ENCODE assay signal across 25 cellular contexts in genomic region chr12:78560633-78561032, GRCh38.
"Had no signal": no experiment of that assay in that cellular context is flagged by ENCODE, and none has a peak within 500 bp of the region (broad histone marks: within the 10 kb centered on the region; RNA-seq: fewer than 3 reads in every experiment).

No MANE protein-coding gene starts in this region.

- H3K36me3 Mint-ChIP-seq: activated naive CD4-positive, alpha-beta T cell treated with anti-CD3 and anti-CD28 coated beads, Interleukin-2, amount 10 ng/mL, durations not matched to agents 7 days and 5 days; activated naive CD8-positive, alpha-beta T cell treated with anti-CD3 and anti-CD28 coated beads, Interleukin-2, amount 10 ng/mL, durations not matched to agents 7 days and 5 days; stimulated activated naive B cell treated with anti-CD40 and anti-IgM and Interleukin-4, amounts not matched to agents 10 μg/mL and 1 μg/mL and 100 μg/mL, for 72 hours; WTC11 had no signal

- H3K4me1 Mint-ChIP-seq: activated CD4-positive, alpha-beta memory T cell treated with anti-CD3 and anti-CD28 coated beads, Interleukin-2, amount 10 ng/mL, durations not matched to agents 7 days and 5 days; activated CD4-positive, alpha-beta T cell treated with anti-CD3 and anti-CD28 coated beads, Interleukin-2, amount 10 ng/mL, durations not matched to agents 7 days and 5 days; activated naive CD4-positive, alpha-beta T cell treated with anti-CD3 and anti-CD28 coated beads, Interleukin-2, amount 10 ng/mL, durations not matched to agents 7 days and 5 days; activated naive CD8-positive, alpha-beta T cell treated with anti-CD3 and anti-CD28 coated beads, Interleukin-2, amount 10 ng/mL, durations not matched to agents 7 days and 5 days; stimulated activated naive B cell treated with anti-CD40 and anti-IgM and Interleukin-4, amounts not matched to agents 10 μg/mL and 1 μg/mL and 100 μg/mL, for 72 hours had no signal

- H3K27me3 ChIP-seq: breast epithelium, esophagus muscularis mucosa, pancreas, right atrium auricular region, tibial nerve had no signal

- ATAC-seq: pancreas; stimulated activated naive B cell treated with anti-CD40 and anti-IgM and Interleukin-4, amounts not matched to agents 10 μg/mL and 1 μg/mL and 100 μg/mL, for 72 hours; WTC11 had no signal

- H3K4me3 Mint-ChIP-seq: activated CD4-positive, alpha-beta memory T cell treated with anti-CD3 and anti-CD28 coated beads, Interleukin-2, amount 10 ng/mL, durations not matched to agents 7 days and 5 days; activated CD4-positive, alpha-beta T cell treated with anti-CD3 and anti-CD28 coated beads, Interleukin-2, amount 10 ng/mL, durations not matched to agents 7 days and 5 days; activated naive CD4-positive, alpha-beta T cell treated with anti-CD3 and anti-CD28 coated beads, Interleukin-2, amount 10 ng/mL, durations not matched to agents 7 days and 5 days; activated naive CD8-positive, alpha-beta T cell treated with anti-CD3 and anti-CD28 coated beads, Interleukin-2, amount 10 ng/mL, durations not matched to agents 7 days and 5 days; activated T-cell treated with anti-CD3 and anti-CD28 coated beads, Interleukin-2, amount 50 U/mL, for 24 hours; dendritic cell treated with granulocyte-macrophage colony-stimulating factor and Interleukin-4, amounts not matched to agents 40 ng/mL and 50 ng/mL, for 4 days; stimulated activated naive B cell treated with anti-CD40 and anti-IgM and Interleukin-4, amounts not matched to agents 10 μg/mL and 1 μg/mL and 100 μg/mL, for 72 hours; WTC11 had no signal

- H3K4me1 ChIP-seq: breast epithelium, esophagus muscularis mucosa, left ventricle myocardium inferior, pancreas, right atrium auricular region, tibial nerve had no signal

- H3K4me3 ChIP-seq: breast epithelium, esophagus muscularis mucosa, left ventricle myocardium inferior, pancreas, right atrium auricular region, tibial nerve had no signal

- H3K36me3 ChIP-seq: breast epithelium, esophagus muscularis mucosa, left ventricle myocardium inferior, pancreas, right atrium auricular region, tibial nerve had no signal

- DNase-seq: activated CD4-positive, alpha-beta memory T cell treated with anti-CD3 and anti-CD28 coated beads, Interleukin-2, amount 10 ng/mL, durations not matched to agents 7 days and 5 days; activated CD4-positive, alpha-beta T cell treated with anti-CD3 and anti-CD28 coated beads for 1 hour; activated CD4-positive, alpha-beta T cell treated with anti-CD3 and anti-CD28 coated beads, Interleukin-2, amount 10 ng/mL, durations not matched to agents 7 days and 5 days; activated CD8-positive, alpha-beta memory T cell treated with anti-CD3 and anti-CD28 coated beads, Interleukin-2, amount 50 U/mL, for 48 hours; activated gamma-delta T cell; activated naive CD4-positive, alpha-beta T cell treated with anti-CD3 and anti-CD28 coated beads, Interleukin-2, amount 10 ng/mL, durations not matched to agents 7 days and 5 days; activated naive CD8-positive, alpha-beta T cell treated with anti-CD3 and anti-CD28 coated beads, Interleukin-2, amount 10 ng/mL, durations not matched to agents 7 days and 5 days; activated T-cell treated with anti-CD3 and anti-CD28 coated beads, Interleukin-2, amount 50 U/mL, for 24 hours; amniotic stem cell; central memory CD4-positive, alpha-beta T cell; effector CD4-positive, alpha-beta T cell; foreskin melanocyte; islet precursor cell; left ventricle myocardium inferior; pancreas; stimulated activated CD4-positive, alpha-beta T cell treated with anti-CD3 and anti-CD28 coated beads, Interleukin-15, amount 100 ng/mL, for 24 hours; stimulated activated CD4-positive, alpha-beta T cell treated with anti-CD3 and anti-CD28 coated beads, Interleukin-2, amount 100 ng/mL, for 24 hours; stimulated activated naive B cell treated with anti-CD40 and anti-IgM and Interleukin-4, amounts not matched to agents 10 μg/mL and 1 μg/mL and 100 μg/mL, for 72 hours; T-helper 2 cell had no signal

- H3K9me3 ChIP-seq: breast epithelium, esophagus muscularis mucosa, left ventricle myocardium inferior, pancreas, right atrium auricular region, tibial nerve had no signal

- H3K9me3 Mint-ChIP-seq: activated CD4-positive, alpha-beta T cell treated with anti-CD3 and anti-CD28 coated beads, Interleukin-2, amount 10 ng/mL, durations not matched to agents 7 days and 5 days; dendritic cell treated with granulocyte-macrophage colony-stimulating factor and Interleukin-4, amounts not matched to agents 40 ng/mL and 50 ng/mL, for 4 days; stimulated activated naive B cell treated with anti-CD40 and anti-IgM and Interleukin-4, amounts not matched to agents 10 μg/mL and 1 μg/mL and 100 μg/mL, for 72 hours; WTC11 had no signal

- H3K27ac Mint-ChIP-seq: activated CD4-positive, alpha-beta memory T cell treated with anti-CD3 and anti-CD28 coated beads, Interleukin-2, amount 10 ng/mL, durations not matched to agents 7 days and 5 days; activated CD4-positive, alpha-beta T cell treated with anti-CD3 and anti-CD28 coated beads, Interleukin-2, amount 10 ng/mL, durations not matched to agents 7 days and 5 days; activated naive CD4-positive, alpha-beta T cell treated with anti-CD3 and anti-CD28 coated beads, Interleukin-2, amount 10 ng/mL, durations not matched to agents 7 days and 5 days; activated naive CD8-positive, alpha-beta T cell treated with anti-CD3 and anti-CD28 coated beads, Interleukin-2, amount 10 ng/mL, durations not matched to agents 7 days and 5 days; activated T-cell treated with anti-CD3 and anti-CD28 coated beads, Interleukin-2, amount 50 U/mL, for 24 hours; dendritic cell treated with granulocyte-macrophage colony-stimulating factor and Interleukin-4, amounts not matched to agents 40 ng/mL and 50 ng/mL, for 4 days; stimulated activated naive B cell treated with anti-CD40 and anti-IgM and Interleukin-4, amounts not matched to agents 10 μg/mL and 1 μg/mL and 100 μg/mL, for 72 hours; WTC11 had no signal

- H3K27me3 Mint-ChIP-seq: activated CD4-positive, alpha-beta memory T cell treated with anti-CD3 and anti-CD28 coated beads, Interleukin-2, amount 10 ng/mL, durations not matched to agents 7 days and 5 days; activated CD4-positive, alpha-beta T cell treated with anti-CD3 and anti-CD28 coated beads, Interleukin-2, amount 10 ng/mL, durations not matched to agents 7 days and 5 days; activated naive CD4-positive, alpha-beta T cell treated with anti-CD3 and anti-CD28 coated beads, Interleukin-2, amount 10 ng/mL, durations not matched to agents 7 days and 5 days; activated naive CD8-positive, alpha-beta T cell treated with anti-CD3 and anti-CD28 coated beads, Interleukin-2, amount 10 ng/mL, durations not matched to agents 7 days and 5 days; activated T-cell treated with anti-CD3 and anti-CD28 coated beads, Interleukin-2, amount 50 U/mL, for 24 hours; stimulated activated naive B cell treated with anti-CD40 and anti-IgM and Interleukin-4, amounts not matched to agents 10 μg/mL and 1 μg/mL and 100 μg/mL, for 72 hours had no signal

- H3K27ac ChIP-seq: breast epithelium, esophagus muscularis mucosa, left ventricle myocardium inferior, pancreas, right atrium auricular region, tibial nerve had no signal
